In genomic region chr7:88692493-88692892, GRCh38 we compare ENCODE assay signal across 22 cellular contexts.
DNase-seq lines count a peak whose midpoint lies in the region; ATAC-seq, FAIRE-seq and TF ChIP-seq lines count a peak whose summit lies in the region.
"Had no signal": no experiment of that assay in that cellular context is flagged by ENCODE, and none has a peak within 500 bp of the region (broad histone marks: within the 10 kb centered on the region; RNA-seq: fewer than 3 reads in every experiment).

No MANE protein-coding gene starts in this region.

- H3K27me3 ChIP-seq in body of pancreas (no peaks in the 10 kb centered on the region), pancreas (no peaks in the 10 kb centered on the region)
- H3K27me3 ChIP-seq: BLaER1 treated with 17β-estradiol and CSF1 and Interleukin-3, amounts not matched to agents 10 nM and 100 nM had no signal

- FAIRE-seq in pancreas (lab: Jason Lieb, UNC): no peak
- FAIRE-seq: A549, G401.6, GM12891 had no signal

- no peak for TF ChIP-seq POLR2A in body of pancreas (IDR thresholded peaks at IDR 0.05)

- peak overlapping the region in 1 of 2 donors; percentile 6 for H3K4me3 ChIP-seq in body of pancreas
- H3K4me3 ChIP-seq in pancreas: no peak overlapping the region
- H3K4me3 ChIP-seq: A549; BLaER1 treated with 17β-estradiol and CSF1 and Interleukin-3, amounts not matched to agents 10 nM and 100 nM had no signal

- H3K4me1 ChIP-seq in body of pancreas (peaks cover 48% of the 10 kb centered on the region), pancreas (peaks cover 7 to 29% (median 10%) of the 10 kb centered on the region in 3 donors)
- H3K4me1 ChIP-seq: A549; BLaER1 treated with 17β-estradiol and CSF1 and Interleukin-3, amounts not matched to agents 10 nM and 100 nM; Caco-2 had no signal

- intact Hi-C loops in body of pancreas (cut with DNase I) (no loop called here), pancreas (cut with DNase I) (no loop called here), sciatic nerve (cut with DNase I) (no loop called here)

- peak; percentile 82 for ATAC-seq in body of pancreas
- peak; percentile 81 to 88 (median 85) for ATAC-seq in pancreas
- ATAC-seq in sciatic nerve: no peak
- ATAC-seq: A549; CD8-positive, alpha-beta T cell had no signal

- in situ Hi-C loops in G401 (cut with HindIII; ENCODE audit: low sequenced_read_pairs): no loop called here

- H3K36me3 ChIP-seq in body of pancreas (replicated peaks in 1 of 2; ENCODE audit: insufficient read depth in 1 of 2, low read depth in 2 of 2) (no peaks in the 10 kb centered on the region), pancreas (no peaks in the 10 kb centered on the region)
- H3K36me3 ChIP-seq: BLaER1 treated with 17β-estradiol and CSF1 and Interleukin-3, amounts not matched to agents 10 nM and 100 nM had no signal

- H3K9me3 ChIP-seq in body of pancreas (no peaks in the 10 kb centered on the region), pancreas (no peaks in the 10 kb centered on the region)
- H3K9me3 ChIP-seq: A549; BLaER1 treated with 17β-estradiol and CSF1 and Interleukin-3, amounts not matched to agents 10 nM and 100 nM; Caco-2 had no signal

- peak; percentile 2 for DNase-seq in HT-29 (ENCODE audit: low spot score)
- no peak for DNase-seq in body of pancreas
- DNase-seq in pancreas: no peak
- DNase-seq in G401 (ENCODE audit: low spot score): no peak
- DNase-seq in sciatic nerve (ENCODE audit: low spot score): no peak
- DNase-seq: AML-193; Caco-2; CD4-positive, alpha-beta T cell; CD8-positive, alpha-beta T cell; DMS 273 treated with DMSO at 0.1 percent for 48 hours; DMS153; DMS53; DMS79; DND-41; EL; GF-D8 had no signal

- peak overlapping the region in 2 of 4 donors; percentile 40 to 71 for H3K27ac ChIP-seq in body of pancreas
- H3K27ac ChIP-seq in pancreas: peak overlapping the region in 2 of 4 donors; percentile 53 to 56
- H3K27ac ChIP-seq: 22Rv1; A549; BLaER1 treated with 17β-estradiol and CSF1 and Interleukin-3, amounts not matched to agents 10 nM and 100 nM; C4-2B had no signal

- TF ChIP-seq CTCF in body of pancreas (IDR thresholded peaks at IDR 0.05): no peak
- TF ChIP-seq CTCF in pancreas (IDR thresholded peaks at IDR 0.05): no peak
